ENCODE assay signal across 7 cellular contexts in genomic region chr1:23423415-23424170, GRCh38. TPM values are rescaled to one million over a fixed set of nuclear protein-coding genes. Genes with fewer than 3 reads are reported as not detected.
DNase-seq lines count a peak whose midpoint lies in the region; TF ChIP-seq lines count a peak whose summit lies in the region.

No MANE protein-coding gene starts in this region.

- H3K4me1 ChIP-seq in stomach, result peaks cover 32 to 68% (median 58%) of the 10 kb centered on the region in 4 donors

- no peaks in the 10 kb centered on the region for H3K9me3 ChIP-seq in stomach

- H3K27ac ChIP-seq in stomach, result peak overlapping the region; percentile 86 to 94 (median 87)

- TF ChIP-seq POLR2A in lower leg skin (IDR thresholded peaks at IDR 0.05) (no peak), stomach (IDR thresholded peaks at IDR 0.05) (no peak)

- H3K4me3 ChIP-seq in astrocyte of the spinal cord (ENCODE audit: low read depth, low read length) (peak overlapping the region; percentile 28), lower leg skin (ENCODE audit: low read depth, poor library complexity, severe bottlenecking) (peak overlapping the region; percentile 41), stomach (peak overlapping the region; percentile 60 to 82 (median 68))

- intact Hi-C loops in lower leg skin (cut with DNase I; ENCODE audit: low total_unique reads) (loop anchor here (10.0 kb wide), 1 partner anchor 61 kb away; the partner anchor contains the start of gene ASAP3), stomach (cut with DNase I; ENCODE audit: low total_unique reads) (no loop called here)

- H3K36me3 ChIP-seq in stomach, result peaks cover 0 to 7% (median 3%) of the 10 kb centered on the region in 4 donors

- in situ Hi-C loops in astrocyte of the spinal cord (cut with HindIII; ENCODE audit: low sequenced_read_pairs), result no loop called here

- DNase-seq in NCI-H1105 treated with DMSO at 0.1 percent for 48 hours (lab: John Stamatoyannopoulos, UW) (peak; percentile 31), astrocyte of the spinal cord (ENCODE audit: low read depth, low spot score) (no peak), lower leg skin (ENCODE audit: low spot score in 2 of 2) (no peak), stomach (peak; percentile 81), cerebellar nuclear complex (lab: John Stamatoyannopoulos, UW) (no peak), NCI-H2171 (lab: John Stamatoyannopoulos, UW) (no peak)
- no peak for DNase-seq in activated CD4-positive, CD25-positive, alpha-beta regulatory T cell treated with anti-CD3 and anti-CD28 coated beads, Interleukin-2, amount 50 U/mL, for 72 hours

- TF ChIP-seq CTCF in astrocyte of the spinal cord (IDR thresholded peaks at IDR 0.05; ENCODE audit: low read depth, low read length) (no peak), lower leg skin (IDR thresholded peaks at IDR 0.05) (no peak), stomach (IDR thresholded peaks at IDR 0.05) (no peak)

- no peak for TF ChIP-seq EP300 in stomach (IDR thresholded peaks at IDR 0.05)

- WGBS in lower leg skin, 2 donors, result 12 to 17% methylated on average over 25 to 31 of the region's 36 CpGs
- WGBS in stomach, 5 donors, result 3 to 9% (median 7%) methylated on average over 20 to 36 of the region's 36 CpGs

- H3K27me3 ChIP-seq in stomach, result peaks cover 0 to 21% (median 6%) of the 10 kb centered on the region in 3 donors

RNA-seq across cellular contexts. Expression of gene TCEA3, which starts 1.0 kb away (rescaled TPM):
- total RNA-seq in lower leg skin, result 10 to 100 TPM; 39.5 to 49.1 (median 46.2) TPM
- 100 to 1,000 TPM in 2 of 5 donors, 10 to 100 TPM in 3; 44.9 to 155 (median 91.1) TPM for total RNA-seq in stomach
- polyA plus RNA-seq in stomach, result 100 to 1,000 TPM in 1 of 3 donors, 10 to 100 TPM in 2; 44.1 to 133 (median 75.6) TPM

RNA-seq across cellular contexts. Expression of gene ZNF436, which starts 54.0 kb away (rescaled TPM):
- total RNA-seq in lower leg skin (10 to 100 TPM; 19.1 to 41.6 (median 32.8) TPM), stomach (10 to 100 TPM in 3 of 5 donors, 1 to 10 TPM in 2; 7.0 to 29.9 (median 17.1) TPM)
- 10 to 100 TPM in 1 of 3 donors, 1 to 10 TPM in 2; 3.1 to 11.4 (median 6.6) TPM for polyA plus RNA-seq in stomach

Comparison
In these comparisons a context has a peak if more than half of its experiments do, and no peak if none do; other contexts are left out.
1. DNase-seq: peak in NCI-H1105 treated with DMSO at 0.1 percent for 48 hours (single experiment) and stomach (single experiment); none in astrocyte of the spinal cord (single experiment), lower leg skin (0 of 2), cerebellar nuclear complex (0 of 2), activated CD4-positive, CD25-positive, alpha-beta regulatory T cell treated with anti-CD3 and anti-CD28 coated beads, Interleukin-2, amount 50 U/mL, for 72 hours (single experiment) and NCI-H2171 (single experiment).
2. Peak in every context shown above with its lines, with median percentiles within 50 percentile points of each other: H3K4me3 ChIP-seq.